ENCODE assay signal across 8 cellular contexts in genomic region chr4:176792348-176793059, GRCh38. TPM values are rescaled to one million over a fixed set of nuclear protein-coding genes. Genes with fewer than 3 reads are reported as not detected.
DNase-seq lines count a peak whose midpoint lies in the region; ATAC-seq, FAIRE-seq and TF ChIP-seq lines count a peak whose summit lies in the region.

A gene with protein sequence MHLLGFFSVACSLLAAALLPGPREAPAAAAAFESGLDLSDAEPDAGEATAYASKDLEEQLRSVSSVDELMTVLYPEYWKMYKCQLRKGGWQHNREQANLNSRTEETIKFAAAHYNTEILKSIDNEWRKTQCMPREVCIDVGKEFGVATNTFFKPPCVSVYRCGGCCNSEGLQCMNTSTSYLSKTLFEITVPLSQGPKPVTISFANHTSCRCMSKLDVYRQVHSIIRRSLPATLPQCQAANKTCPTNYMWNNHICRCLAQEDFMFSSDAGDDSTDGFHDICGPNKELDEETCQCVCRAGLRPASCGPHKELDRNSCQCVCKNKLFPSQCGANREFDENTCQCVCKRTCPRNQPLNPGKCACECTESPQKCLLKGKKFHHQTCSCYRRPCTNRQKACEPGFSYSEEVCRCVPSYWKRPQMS (minus strand): TSS chr4:176792922. CDS start chr4:176792311, 611 bp downstream.

- no peaks in the 10 kb centered on the region for H3K9me2 ChIP-seq in hepatocyte (replicated peaks; ENCODE audit: insufficient read depth)

- H3K9ac ChIP-seq in rectal smooth muscle tissue (ENCODE audit: low read length) = no peak within 1 kb of the TSS

- H4K20me1 ChIP-seq in hepatocyte (ENCODE audit: insufficient read depth, poor library complexity, severe bottlenecking) = no peaks in the 10 kb centered on the region

- no peak for TF ChIP-seq POLR2A in GM12891 (IDR thresholded peaks at IDR 0.05; ENCODE audit: low read depth, low read length)

- H3K27me3 ChIP-seq in hepatocyte (peaks cover 22% of the 10 kb centered on the region), rectal smooth muscle tissue (ENCODE audit: control insufficient read depth, insufficient read depth, low read length) (no peaks in the 10 kb centered on the region)

- peak; percentile 30 for DNase-seq in GM12891 (ENCODE audit: insufficient read length, low spot score)
- peak; percentile 17 for DNase-seq in NCI-H510A treated with DMSO at 0.1 percent for 48 hours (lab: John Stamatoyannopoulos, UW)
- DNase-seq in astrocyte of the cerebellum (ENCODE audit: low read depth) = no peak
- DNase-seq in hepatocyte (ENCODE audit: low spot score) = peak; percentile 86
- DNase-seq in GDM1 (lab: John Stamatoyannopoulos, UW) = no peak

- H3K27ac ChIP-seq in 22Rv1 = peak within 1 kb of the TSS; percentile 60; the same call in 1 of the 2 replicates
- H3K27ac ChIP-seq in hepatocyte = no peak within 1 kb of the TSS
- H3K27ac ChIP-seq in rectal smooth muscle tissue (ENCODE audit: low read depth, low read length) = no peak within 1 kb of the TSS

- no peak for FAIRE-seq in GM12891 (lab: Jason Lieb, UNC)

- TF ChIP-seq CTCF in 22Rv1 (IDR thresholded peaks at IDR 0.05) (peak; percentile 39), astrocyte of the cerebellum (IDR thresholded peaks at IDR 0.05; ENCODE audit: low read depth, low read length, missing control alignments) (no peak), hepatocyte (IDR thresholded peaks at IDR 0.05; ENCODE audit: poor library complexity) (peak; percentile 22)

- peak within 1 kb of the TSS; percentile 94 for H3K4me2 ChIP-seq in hepatocyte

- ATAC-seq in HG02852 (IDR thresholded peaks at IDR 0.05; ENCODE audit: unreplicated experiment) = peak; percentile 70

- H3K36me3 ChIP-seq in hepatocyte (replicated peaks; ENCODE audit: insufficient read depth, low read depth) (no peaks in the 10 kb centered on the region), rectal smooth muscle tissue (ENCODE audit: control insufficient read depth, insufficient read depth, low read length) (no peaks in the 10 kb centered on the region)

- no peaks in the 10 kb centered on the region for H3K4me1 ChIP-seq in hepatocyte (ENCODE audit: insufficient read depth)
- H3K4me1 ChIP-seq in rectal smooth muscle tissue (ENCODE audit: control insufficient read depth, insufficient read depth, low read length) = peaks cover 2% of the 10 kb centered on the region

- WGBS in hepatocyte (ENCODE audit: low lambda C conversion rate, missing lambda C conversion rate) = 3% methylated on average over 20 of the region's 89 CpGs

- in situ Hi-C loops in astrocyte of the cerebellum (cut with HindIII; ENCODE audit: low sequenced_read_pairs) = loop anchor here (25.0 kb wide), 2 partner anchors 245 to 405 kb away; no protein-coding TSS in a partner anchor

- H2AFZ ChIP-seq in hepatocyte = peak within 1 kb of the TSS; percentile 78

- H3K9me3 ChIP-seq in hepatocyte (ENCODE audit: low read depth) = no peaks in the 10 kb centered on the region

- H3K4me3 ChIP-seq in astrocyte of the cerebellum (ENCODE audit: low read depth, low read length) = peak within 1 kb of the TSS; percentile 81
- peak within 1 kb of the TSS; percentile 83 for H3K4me3 ChIP-seq in hepatocyte
- H3K4me3 ChIP-seq in rectal smooth muscle tissue (ENCODE audit: low read length) = peak within 1 kb of the TSS; percentile 68

- no peaks in the 10 kb centered on the region for H3K79me2 ChIP-seq in hepatocyte

TF ChIP-seq in GM12891, 5 proteins besides CTCF, POLR2A, EP300 and RAD21:
- TF ChIP-seq POLR2AphosphoS5 (IDR thresholded peaks at IDR 0.05; ENCODE audit: low read depth, low read length) (no peak), SPI1 (IDR thresholded peaks at IDR 0.05; ENCODE audit: low read depth, low read length) (no peak), TAF1 (IDR thresholded peaks at IDR 0.05; ENCODE audit: low read depth, low read length) (no peak)
TF ChIP-seq in GM12891: peak in this region for 0.

RNA-seq across cellular contexts. Expression of the gene that starts here (rescaled TPM):
- not detected for polyA plus RNA-seq in GM12891 (2012; ENCODE audit: low read depth, missing spikeins)
- 2.9 and 3.7 TPM in 2 replicates for total RNA-seq in hepatocyte
- 3.2 and 4.2 TPM in 2 replicates for polyA plus RNA-seq in hepatocyte

Comparison
In these comparisons a context has a peak if more than half of its experiments do, and no peak if none do; other contexts are left out.
1. DNase-seq: peak in GM12891 (single experiment), NCI-H510A treated with DMSO at 0.1 percent for 48 hours (single experiment) and hepatocyte (single experiment); none in astrocyte of the cerebellum (single experiment) and GDM1 (single experiment).
2. Peak in every context shown above with its lines, with median percentiles within 50 percentile points of each other: H3K4me3 ChIP-seq.